ENCODE assay signal across 1 cellular context in genomic region chr1:54869173-54869851, GRCh38.
TF ChIP-seq lines count a peak whose summit lies in the region.

No MANE protein-coding gene starts in this region.

TF ChIP-seq in HepG2, 621 proteins besides CTCF, POLR2A, EP300 and RAD21 (continued from another document and continues in another):
- TF ChIP-seq HNF1A (IDR thresholded peaks at IDR 0.05; ENCODE audit: low read depth) (peak; percentile 87), HNF1A (CRISPR knock-in tag; IDR thresholded peaks at IDR 0.05; ENCODE audit: borderline replicate concordance) (peak; percentile 80; the same call in 1 of the 2 replicates), PPARG (CRISPR knock-in tag; conservative IDR thresholded peaks at IDR 0.05) (peak; percentile 84), MATR3 (CRISPR knock-in tag; IDR thresholded peaks at IDR 0.05) (no peak), FOXK1 (CRISPR knock-in tag; IDR thresholded peaks at IDR 0.05; ENCODE audit: borderline replicate concordance, low read depth) (peak; percentile 27; the same call in 1 of the 2 replicates), KDM1A (CRISPR knock-in tag; IDR thresholded peaks at IDR 0.05) (peak; percentile 91), NFIC (IDR thresholded peaks at IDR 0.05; ENCODE audit: low read length) (peak; percentile 71; the same call in 1 of the 2 replicates), MEIS1 (CRISPR knock-in tag; IDR thresholded peaks at IDR 0.05; ENCODE audit: borderline replicate concordance) (no peak), ZNF460 (CRISPR knock-in tag; IDR thresholded peaks at IDR 0.05; ENCODE audit: borderline replicate concordance) (peak; percentile 98), GATA4 (IDR thresholded peaks at IDR 0.05; ENCODE audit: borderline replicate concordance, low read depth) (0 out of 2 replicates have a peak, but pooled peaks have one; percentile 22), ZNF276 (CRISPR knock-in tag; IDR thresholded peaks at IDR 0.05; ENCODE audit: low read depth) (no peak), MED13 (CRISPR knock-in tag; IDR thresholded peaks at IDR 0.05) (no peak), SKI (IDR thresholded peaks at IDR 0.05; ENCODE audit: partially characterized antibody) (peak; percentile 28), TBX2 (CRISPR knock-in tag; IDR thresholded peaks at IDR 0.05; ENCODE audit: borderline replicate concordance) (no peak; the same call in 1 of the 2 replicates), TOPORS (CRISPR knock-in tag; IDR thresholded peaks at IDR 0.05) (no peak), STAT6 (CRISPR knock-in tag; IDR thresholded peaks at IDR 0.05; ENCODE audit: borderline replicate concordance) (peak; percentile 54; the same call in 1 of the 2 replicates), ZNF609 (CRISPR knock-in tag; IDR thresholded peaks at IDR 0.05; ENCODE audit: borderline replicate concordance) (peak; percentile 60; the same call in 1 of the 2 replicates), ZNF777 (CRISPR knock-in tag; IDR thresholded peaks at IDR 0.05) (no peak), ZFP36L2 (CRISPR knock-in tag; IDR thresholded peaks at IDR 0.05) (no peak), ARID3A (IDR thresholded peaks at IDR 0.05; ENCODE audit: low read depth, low read length) (peak; percentile 97), HDAC1 (CRISPR knock-in tag; IDR thresholded peaks at IDR 0.05) (peak; percentile 54), ZNF18 (CRISPR knock-in tag; IDR thresholded peaks at IDR 0.05; ENCODE audit: insufficient replicate concordance) (peak; percentile 59), HNF1B (CRISPR knock-in tag; IDR thresholded peaks at IDR 0.05) (0 out of 2 replicates have a peak, but pooled peaks have one; percentile 16), RBFOX2 (IDR thresholded peaks at IDR 0.05; ENCODE audit: low read depth, low read length) (0 out of 2 replicates have a peak, but pooled peaks have one; percentile 23), SAP130 (CRISPR knock-in tag; IDR thresholded peaks at IDR 0.05; ENCODE audit: low read depth) (peak; percentile 83), HDAC2 (CRISPR knock-in tag; IDR thresholded peaks at IDR 0.05) (peak; percentile 24; the same call in 1 of the 2 replicates)
- TF ChIP-seq, protein P1, sequence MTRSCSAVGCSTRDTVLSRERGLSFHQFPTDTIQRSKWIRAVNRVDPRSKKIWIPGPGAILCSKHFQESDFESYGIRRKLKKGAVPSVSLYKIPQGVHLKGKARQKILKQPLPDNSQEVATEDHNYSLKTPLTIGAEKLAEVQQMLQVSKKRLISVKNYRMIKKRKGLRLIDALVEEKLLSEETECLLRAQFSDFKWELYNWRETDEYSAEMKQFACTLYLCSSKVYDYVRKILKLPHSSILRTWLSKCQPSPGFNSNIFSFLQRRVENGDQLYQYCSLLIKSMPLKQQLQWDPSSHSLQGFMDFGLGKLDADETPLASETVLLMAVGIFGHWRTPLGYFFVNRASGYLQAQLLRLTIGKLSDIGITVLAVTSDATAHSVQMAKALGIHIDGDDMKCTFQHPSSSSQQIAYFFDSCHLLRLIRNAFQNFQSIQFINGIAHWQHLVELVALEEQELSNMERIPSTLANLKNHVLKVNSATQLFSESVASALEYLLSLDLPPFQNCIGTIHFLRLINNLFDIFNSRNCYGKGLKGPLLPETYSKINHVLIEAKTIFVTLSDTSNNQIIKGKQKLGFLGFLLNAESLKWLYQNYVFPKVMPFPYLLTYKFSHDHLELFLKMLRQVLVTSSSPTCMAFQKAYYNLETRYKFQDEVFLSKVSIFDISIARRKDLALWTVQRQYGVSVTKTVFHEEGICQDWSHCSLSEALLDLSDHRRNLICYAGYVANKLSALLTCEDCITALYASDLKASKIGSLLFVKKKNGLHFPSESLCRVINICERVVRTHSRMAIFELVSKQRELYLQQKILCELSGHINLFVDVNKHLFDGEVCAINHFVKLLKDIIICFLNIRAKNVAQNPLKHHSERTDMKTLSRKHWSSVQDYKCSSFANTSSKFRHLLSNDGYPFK (CRISPR knock-in tag; IDR thresholded peaks at IDR 0.05; ENCODE audit: borderline replicate concordance): no peak
- TF ChIP-seq, protein P2, sequence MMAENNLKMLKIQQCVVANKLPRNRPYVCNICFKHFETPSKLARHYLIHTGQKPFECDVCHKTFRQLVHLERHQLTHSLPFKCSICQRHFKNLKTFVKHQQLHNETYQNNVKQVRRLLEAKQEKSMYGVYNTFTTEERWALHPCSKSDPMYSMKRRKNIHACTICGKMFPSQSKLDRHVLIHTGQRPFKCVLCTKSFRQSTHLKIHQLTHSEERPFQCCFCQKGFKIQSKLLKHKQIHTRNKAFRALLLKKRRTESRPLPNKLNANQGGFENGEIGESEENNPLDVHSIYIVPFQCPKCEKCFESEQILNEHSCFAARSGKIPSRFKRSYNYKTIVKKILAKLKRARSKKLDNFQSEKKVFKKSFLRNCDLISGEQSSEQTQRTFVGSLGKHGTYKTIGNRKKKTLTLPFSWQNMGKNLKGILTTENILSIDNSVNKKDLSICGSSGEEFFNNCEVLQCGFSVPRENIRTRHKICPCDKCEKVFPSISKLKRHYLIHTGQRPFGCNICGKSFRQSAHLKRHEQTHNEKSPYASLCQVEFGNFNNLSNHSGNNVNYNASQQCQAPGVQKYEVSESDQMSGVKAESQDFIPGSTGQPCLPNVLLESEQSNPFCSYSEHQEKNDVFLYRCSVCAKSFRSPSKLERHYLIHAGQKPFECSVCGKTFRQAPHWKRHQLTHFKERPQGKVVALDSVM (CRISPR knock-in tag; IDR thresholded peaks at IDR 0.05): peak; percentile 21; the same call in 1 of the 2 replicates
